Comparison of ENCODE assay signal across 8 cellular contexts in genomic region chr9:37784640-37785483, GRCh38. TPM values are rescaled to one million over a fixed set of nuclear protein-coding genes. Genes with fewer than 3 reads are reported as not detected.
DNase-seq lines count a peak whose midpoint lies in the region; ATAC-seq and TF ChIP-seq lines count a peak whose summit lies in the region.

Gene EXOSC3, minus strand, starts transcription at chr9:37785064. Its CDS starts 20 bp downstream, at chr9:37785044.

- no peaks in the 10 kb centered on the region for H3K9me3 ChIP-seq in CD4-positive, alpha-beta memory T cell (ENCODE audit: control insufficient read depth in 1 of 2, low read length in 2 of 2)

- peak within 1 kb of the TSS; percentile 93 to 98 for H3K4me3 ChIP-seq in CD4-positive, alpha-beta memory T cell (ENCODE audit: low read length in 2 of 2)

- H3K4me1 Mint-ChIP-seq in CD4-positive, alpha-beta memory T cell, result peaks cover 23 to 45% (median 30%) of the 10 kb centered on the region in 4 donors
- H3K4me1 Mint-ChIP-seq in activated CD8-positive, alpha-beta T cell treated with anti-CD3 and anti-CD28 coated beads for 36 hours (ENCODE audit: low read depth), result peaks cover 35% of the 10 kb centered on the region

- peaks cover 31% of the 10 kb centered on the region for H3K4me1 ChIP-seq in CD4-positive, alpha-beta memory T cell (ENCODE audit: insufficient read depth, low read length)

- ATAC-seq in GM19397 (IDR thresholded peaks at IDR 0.05; ENCODE audit: unreplicated experiment) (peak; percentile 94), HG03571 (IDR thresholded peaks at IDR 0.05; ENCODE audit: unreplicated experiment) (peak; percentile 89)
- ATAC-seq in activated CD8-positive, alpha-beta T cell treated with anti-CD3 and anti-CD28 coated beads for 36 hours, result peak; percentile 88

- no peaks in the 10 kb centered on the region for H3K27me3 Mint-ChIP-seq in CD4-positive, alpha-beta memory T cell
- H3K27me3 Mint-ChIP-seq in activated CD8-positive, alpha-beta T cell treated with anti-CD3 and anti-CD28 coated beads for 36 hours, result peaks cover 2% of the 10 kb centered on the region

- H3K36me3 ChIP-seq in CD4-positive, alpha-beta memory T cell (ENCODE audit: insufficient read depth, low read length), result peaks cover 33% of the 10 kb centered on the region

- TF ChIP-seq CTCF in activated CD8-positive, alpha-beta T cell treated with anti-CD3 and anti-CD28 coated beads for 36 hours (IDR thresholded peaks at IDR 0.05), result no peak

- peak within 1 kb of the TSS; percentile 83 for H3K27ac ChIP-seq in CD4-positive, alpha-beta memory T cell (ENCODE audit: low read depth, low read length)

- H3K4me3 Mint-ChIP-seq in CD4-positive, alpha-beta memory T cell, result peak within 1 kb of the TSS; percentile 96 to 99 (median 96)
- peak within 1 kb of the TSS; percentile 98 for H3K4me3 Mint-ChIP-seq in activated CD8-positive, alpha-beta T cell treated with anti-CD3 and anti-CD28 coated beads for 36 hours

- H3K9me3 Mint-ChIP-seq in CD4-positive, alpha-beta memory T cell, result no peaks in the 10 kb centered on the region
- no peaks in the 10 kb centered on the region for H3K9me3 Mint-ChIP-seq in activated CD8-positive, alpha-beta T cell treated with anti-CD3 and anti-CD28 coated beads for 36 hours

- H3K36me3 Mint-ChIP-seq in CD4-positive, alpha-beta memory T cell, result peaks cover 24 to 43% of the 10 kb centered on the region in 2 donors
- H3K36me3 Mint-ChIP-seq in activated CD8-positive, alpha-beta T cell treated with anti-CD3 and anti-CD28 coated beads for 36 hours (ENCODE audit: low read depth), result peaks cover 43% of the 10 kb centered on the region

- intact Hi-C loops in CD4-positive, alpha-beta memory T cell (cut with micrococcal nuclease), result loop anchor here (1.0 kb wide), 4 partner anchors 15 to 320 kb away; partner anchors contain the start of genes DCAF10, SLC25A51, TRMT10B and ZBTB5
- intact Hi-C loops in activated CD8-positive, alpha-beta T cell treated with anti-CD3 and anti-CD28 coated beads for 36 hours (cut with micrococcal nuclease), result no loop called here

- peak within 1 kb of the TSS; percentile 95 to 98 (median 97) for H3K27ac Mint-ChIP-seq in CD4-positive, alpha-beta memory T cell
- peak within 1 kb of the TSS; percentile 97 for H3K27ac Mint-ChIP-seq in activated CD8-positive, alpha-beta T cell treated with anti-CD3 and anti-CD28 coated beads for 36 hours

- peak; percentile 82 to 88 (median 83) for DNase-seq in CD4-positive, alpha-beta memory T cell
- DNase-seq in NCI-H82 (lab: John Stamatoyannopoulos, UW), result peak; percentile 91
- DNase-seq in activated CD8-positive, alpha-beta T cell treated with anti-CD3 and anti-CD28 coated beads for 36 hours, result peak; percentile 92
- peak; percentile 81 for DNase-seq in effector CD4-positive, alpha-beta T cell
- peak; percentile 94 to 95 for DNase-seq in lung microvascular endothelial cell (ENCODE audit: low read depth in 2 of 2)
- DNase-seq in stimulated activated CD8-positive, alpha-beta memory T cell treated with anti-CD3 and anti-CD28 coated beads, Interleukin-12 subunit alpha, Interleukin-12 subunit beta, amount 100 ng/mL, for 1 hour (ENCODE audit: low read depth), result peak; percentile 76

- CTCF ChIA-PET in CD4-positive, alpha-beta memory T cell (lab: Charles Lee; ENCODE audit: partially characterized antibody), result interaction anchor here (0.5 to 1.3 kb wide), 4 partner anchors 12 to 369 kb away, joined by 3 to 5 read pairs (median 3); no protein-coding TSS in a partner anchor
- CTCF ChIA-PET in activated CD8-positive, alpha-beta T cell treated with anti-CD3 and anti-CD28 coated beads for 36 hours (lab: Charles Lee), result interaction anchor here (0.8 to 1.5 kb wide), 7 partner anchors 11 to 193 kb away, joined by 3 to 5 read pairs (median 3); partner anchors contain the start of genes DCAF10 and TOMM5

- H3K27me3 ChIP-seq in CD4-positive, alpha-beta memory T cell (ENCODE audit: insufficient read depth, low read length), result no peaks in the 10 kb centered on the region

- POLR2A ChIA-PET in CD4-positive, alpha-beta memory T cell (lab: Charles Lee; ENCODE audit: partially characterized antibody), result interaction anchor here (0.7 to 3.7 kb wide), 11 partner anchors 10 to 299 kb away, joined by 3 to 51 read pairs (median 6); partner anchors contain the start of genes DCAF10, POLR1E, TOMM5 and TRMT10B
- POLR2A ChIA-PET in activated CD8-positive, alpha-beta T cell treated with anti-CD3 and anti-CD28 coated beads for 36 hours (lab: Charles Lee), result interaction anchor here (0.8 to 3.5 kb wide), 16 partner anchors 9 to 318 kb away, joined by 3 to 29 read pairs (median 4); partner anchors contain the start of genes DCAF10, POLR1E, TOMM5 and TRMT10B

RNA-seq across cellular contexts. Expression of gene EXOSC3, which starts in this region (rescaled TPM):
- total RNA-seq in CD4-positive, alpha-beta memory T cell, result 10 to 100 TPM; 63.5 to 68.6 TPM
- polyA plus RNA-seq in CD4-positive, alpha-beta memory T cell, result 10 to 100 TPM; 25.1 to 38.7 TPM
- 100 to 1,000 TPM; 111 to 126 TPM for total RNA-seq in activated CD8-positive, alpha-beta T cell treated with anti-CD3 and anti-CD28 coated beads for 36 hours
- total RNA-seq in lung microvascular endothelial cell, result 19.6 and 28.6 TPM in 2 replicates

Comparison
In these comparisons a context has a peak if more than half of its experiments do, and no peak if none do; other contexts are left out.
1. Peak in every context shown above with its lines: DNase-seq, ATAC-seq, H3K4me3 ChIP-seq and H3K27ac ChIP-seq.